Comparison of ENCODE assay signal across 13 cellular contexts in the genomic region with DNA sequence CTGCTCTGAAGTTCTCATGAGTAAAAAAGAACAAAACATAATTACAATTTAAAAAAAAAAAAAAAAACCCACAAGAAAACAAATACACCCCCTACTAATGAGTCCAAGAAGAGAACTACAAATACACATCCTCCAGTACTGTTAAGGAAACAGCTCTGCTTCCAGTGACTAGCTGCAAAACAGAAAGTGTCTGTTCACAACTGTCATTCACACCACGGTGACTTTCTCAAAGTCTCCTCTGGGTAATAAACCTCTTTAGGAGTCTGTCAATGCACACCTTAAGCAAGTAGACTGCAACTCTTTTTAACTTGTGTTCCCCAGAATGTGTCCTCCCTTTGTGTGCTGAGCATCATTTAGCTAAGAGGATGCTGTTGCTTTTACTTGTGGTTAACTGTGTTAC. TPM values are rescaled to one million over a fixed set of nuclear protein-coding genes. Genes with fewer than 3 reads are reported as not detected.
DNase-seq lines count a peak whose midpoint lies in the region; ATAC-seq and TF ChIP-seq lines count a peak whose summit lies in the region.
"Had no signal": no experiment of that assay in that cellular context is flagged by ENCODE, and none has a peak within 500 bp of the region (broad histone marks: within the 10 kb centered on the region; RNA-seq: fewer than 3 reads in every experiment).

No MANE protein-coding gene starts in this region.

- no peaks in the 10 kb centered on the region for H3K9me3 ChIP-seq in MM.1S (replicated peaks; ENCODE audit: insufficient read depth, low read length)
- H3K9me3 ChIP-seq: body of pancreas had no signal

- no peak for ATAC-seq in activated naive CD8-positive, alpha-beta T cell treated with anti-CD3 and anti-CD28 coated beads, Interleukin-2, amount 50 U/mL, for 24 hours
- ATAC-seq in GM21515 (IDR thresholded peaks at IDR 0.05; ENCODE audit: unreplicated experiment): peak; percentile 69
- ATAC-seq: body of pancreas had no signal

- peak overlapping the region; percentile 21 for H3K4me2 ChIP-seq in MM.1S (ENCODE audit: low read depth, low read length)

- no peaks in the 10 kb centered on the region for H4K20me1 ChIP-seq in MM.1S (ENCODE audit: insufficient read depth, low read length)

- H3K4me1 ChIP-seq in MM.1S (ENCODE audit: low read length): peaks cover 34% of the 10 kb centered on the region

- H3K79me2 ChIP-seq in MM.1S (ENCODE audit: low read length): peaks cover 97% of the 10 kb centered on the region

- H3K9ac ChIP-seq in MM.1S (ENCODE audit: low read length): no peak overlapping the region

- no peaks in the 10 kb centered on the region for H3K9me3 Mint-ChIP-seq in activated naive CD8-positive, alpha-beta T cell (ENCODE audit: low read depth)
- no peaks in the 10 kb centered on the region for H3K9me3 Mint-ChIP-seq in activated naive CD8-positive, alpha-beta T cell treated with anti-CD3 and anti-CD28 coated beads, Interleukin-2, amount 50 U/mL, for 24 hours
- no peaks in the 10 kb centered on the region for H3K9me3 Mint-ChIP-seq in nephron progenitor cell

- no peaks in the 10 kb centered on the region for H3K9me2 ChIP-seq in MM.1S (replicated peaks; ENCODE audit: insufficient read depth, low read length)

- no peak overlapping the region for H3K27ac Mint-ChIP-seq in activated naive CD8-positive, alpha-beta T cell
- no peak overlapping the region for H3K27ac Mint-ChIP-seq in activated naive CD8-positive, alpha-beta T cell treated with anti-CD3 and anti-CD28 coated beads, Interleukin-2, amount 50 U/mL, for 24 hours
- H3K27ac Mint-ChIP-seq in nephron progenitor cell: peak overlapping the region; percentile 62

- peaks cover 16% of the 10 kb centered on the region for H3F3A ChIP-seq in MM.1S (ENCODE audit: insufficient read depth, low read length)

- peaks cover 3% of the 10 kb centered on the region; the same call in 1 of the 2 replicates for H3K36me3 ChIP-seq in MM.1S (replicated peaks; ENCODE audit: insufficient read depth, low read length)

- H3K4me3 ChIP-seq in MM.1S (ENCODE audit: low read length): no peak overlapping the region
- H3K4me3 ChIP-seq: body of pancreas had no signal

- H3K4me1 Mint-ChIP-seq in activated naive CD8-positive, alpha-beta T cell (ENCODE audit: low read depth): peaks cover 70% of the 10 kb centered on the region
- H3K4me1 Mint-ChIP-seq in activated naive CD8-positive, alpha-beta T cell treated with anti-CD3 and anti-CD28 coated beads, Interleukin-2, amount 50 U/mL, for 24 hours: peaks cover 79% of the 10 kb centered on the region
- H3K4me1 Mint-ChIP-seq in nephron progenitor cell: peaks cover 72% of the 10 kb centered on the region

- H3K27ac ChIP-seq in MM.1S (ENCODE audit: low read length): peak overlapping the region; percentile 6; the same call in 1 of the 2 replicates
- H3K27ac ChIP-seq: body of pancreas, HL-60 had no signal

- TF ChIP-seq CTCF in MM.1S (IDR thresholded peaks at IDR 0.05; ENCODE audit: low read length): no peak
- TF ChIP-seq CTCF in nephron progenitor cell (IDR thresholded peaks at IDR 0.05): no peak

- H3K36me3 Mint-ChIP-seq in activated naive CD8-positive, alpha-beta T cell: peaks cover 15% of the 10 kb centered on the region
- H3K36me3 Mint-ChIP-seq in activated naive CD8-positive, alpha-beta T cell treated with anti-CD3 and anti-CD28 coated beads, Interleukin-2, amount 50 U/mL, for 24 hours (ENCODE audit: low read depth): peaks cover 51% of the 10 kb centered on the region
- H3K36me3 Mint-ChIP-seq in nephron progenitor cell (ENCODE audit: low read depth): peaks cover 38% of the 10 kb centered on the region

- no peak overlapping the region for H2AFZ ChIP-seq in MM.1S (ENCODE audit: low read length)

- no peaks in the 10 kb centered on the region for H3K27me3 ChIP-seq in MM.1S (replicated peaks; ENCODE audit: insufficient read depth, low read length)
- H3K27me3 ChIP-seq: body of pancreas had no signal

- no peaks in the 10 kb centered on the region for H3K27me3 Mint-ChIP-seq in activated naive CD8-positive, alpha-beta T cell
- H3K27me3 Mint-ChIP-seq in activated naive CD8-positive, alpha-beta T cell treated with anti-CD3 and anti-CD28 coated beads, Interleukin-2, amount 50 U/mL, for 24 hours: no peaks in the 10 kb centered on the region
- H3K27me3 Mint-ChIP-seq in nephron progenitor cell (ENCODE audit: low read depth, poor library complexity): no peaks in the 10 kb centered on the region

- no peak for DNase-seq in activated naive CD8-positive, alpha-beta T cell treated with anti-CD3 and anti-CD28 coated beads, Interleukin-2, amount 50 U/mL, for 24 hours
- DNase-seq in MM.1S: peak; percentile 45
- DNase-seq in nephron progenitor cell: no peak
- no peak for DNase-seq in stimulated activated CD4-positive, alpha-beta T cell treated with anti-CD3 and anti-CD28 coated beads, Interleukin-2, amount 100 ng/mL, for 24 hours
- no peak for DNase-seq in kidney glomerular epithelial cell (lab: John Stamatoyannopoulos, UW)
- DNase-seq in mesenteric fat pad (ENCODE audit: low spot score): no peak
- DNase-seq: body of pancreas, hippocampal formation, NCI-H1092 treated with DMSO at 0.1 percent for 48 hours, NCI-H748 treated with DMSO at 0.1 percent for 48 hours had no signal

- H3K4me3 Mint-ChIP-seq in activated naive CD8-positive, alpha-beta T cell: peak overlapping the region; percentile 20
- H3K4me3 Mint-ChIP-seq in activated naive CD8-positive, alpha-beta T cell treated with anti-CD3 and anti-CD28 coated beads, Interleukin-2, amount 50 U/mL, for 24 hours: no peak overlapping the region
- H3K4me3 Mint-ChIP-seq in nephron progenitor cell: no peak overlapping the region

RNA-seq across cellular contexts. Expression of a gene that starts 6.2 kb away (rescaled TPM):
- 121 TPM for total RNA-seq in mesenteric fat pad

RNA-seq across cellular contexts. Expression of a gene that starts 54.7 kb away (rescaled TPM):
- total RNA-seq in mesenteric fat pad: 55.6 TPM
